In genomic region chr22:46588279-46589140, GRCh38 we compare ENCODE assay signal across 11 cellular contexts. TPM values are rescaled to one million over a fixed set of nuclear protein-coding genes. Genes with fewer than 3 reads are reported as not detected.
DNase-seq lines count a peak whose midpoint lies in the region; ATAC-seq and TF ChIP-seq lines count a peak whose summit lies in the region.
"Had no signal": no experiment of that assay in that cellular context is flagged by ENCODE, and none has a peak within 500 bp of the region (broad histone marks: within the 10 kb centered on the region; RNA-seq: fewer than 3 reads in every experiment).

No MANE protein-coding gene starts in this region.

- ATAC-seq in Right ventricle myocardium superior (ENCODE audit: poor library complexity) (peak; percentile 65), GM21576 (IDR thresholded peaks at IDR 0.05; ENCODE audit: unreplicated experiment) (no peak)
- ATAC-seq in naive thymus-derived CD4-positive, alpha-beta T cell = no peak

- H3K4me3 ChIP-seq in GM06990 (replicated peaks; ENCODE audit: low read depth, low read length) (peak overlapping the region; percentile 50; the same call in 1 of the 2 replicates), neural progenitor cell (no peak overlapping the region)
- H3K4me3 ChIP-seq in naive thymus-derived CD4-positive, alpha-beta T cell (ENCODE audit: low read length) = no peak overlapping the region

- H2AFZ ChIP-seq in neural progenitor cell (replicated peaks) = no peak overlapping the region

- peaks cover 71% of the 10 kb centered on the region for H4K20me1 ChIP-seq in neural progenitor cell (ENCODE audit: low read depth)

- in situ Hi-C loops in ACHN (cut with HindIII; ENCODE audit: low pct_ligation_motif_present, low pct_unique_long_range_greater_than_20kb, low sequenced_read_pairs) = no loop called here

- H3K4me1 ChIP-seq in neural progenitor cell = peaks cover 20% of the 10 kb centered on the region
- peaks cover 19 to 22% of the 10 kb centered on the region in 2 donors for H3K4me1 ChIP-seq in naive thymus-derived CD4-positive, alpha-beta T cell (ENCODE audit: control insufficient read depth in 2 of 2, insufficient read depth in 2 of 2, low read length in 2 of 2)

- no peaks in the 10 kb centered on the region for H3K36me3 ChIP-seq in GM06990 (ENCODE audit: control insufficient read depth, insufficient read depth, low read length)
- H3K36me3 ChIP-seq in neural progenitor cell = no peaks in the 10 kb centered on the region
- H3K36me3 ChIP-seq in naive thymus-derived CD4-positive, alpha-beta T cell (ENCODE audit: control insufficient read depth in 2 of 3, insufficient read depth in 3 of 3, low read length in 3 of 3) = no peaks in the 10 kb centered on the region

- no peaks in the 10 kb centered on the region for H3K9me3 Mint-ChIP-seq in neural progenitor cell
- no peaks in the 10 kb centered on the region for H3K9me3 Mint-ChIP-seq in naive thymus-derived CD4-positive, alpha-beta T cell
- H3K9me3 Mint-ChIP-seq: CD4-positive, alpha-beta T cell; mesothelial cell of epicardium had no signal

- intact Hi-C loops in Right ventricle myocardium superior (cut with DNase I) (loop anchor here (10.0 kb wide), 1 partner anchor 76 kb away; no protein-coding TSS in a partner anchor), posterior vena cava (cut with DNase I) (no loop called here)
- intact Hi-C loops in naive thymus-derived CD4-positive, alpha-beta T cell (cut with micrococcal nuclease) = no loop called here

- no peak for DNase-seq in GM06990 (ENCODE audit: extremely low read depth, insufficient read length)
- DNase-seq in NAMALWA (ENCODE audit: low spot score) = peak; percentile 64
- DNase-seq in Right ventricle myocardium superior = peak; percentile 72
- DNase-seq in neural progenitor cell (ENCODE audit: low spot score) = peak; percentile 13
- no peak for DNase-seq in naive thymus-derived CD4-positive, alpha-beta T cell
- no peak for DNase-seq in ACHN
- no peak for DNase-seq in posterior vena cava (ENCODE audit: low spot score)
- DNase-seq: NCI-H345 had no signal

- H3K27me3 Mint-ChIP-seq in neural progenitor cell (ENCODE audit: insufficient read depth, low read depth) = peaks cover 2% of the 10 kb centered on the region
- H3K27me3 Mint-ChIP-seq in naive thymus-derived CD4-positive, alpha-beta T cell = no peaks in the 10 kb centered on the region
- H3K27me3 Mint-ChIP-seq: CD4-positive, alpha-beta T cell had no signal

- CTCF ChIA-PET in naive thymus-derived CD4-positive, alpha-beta T cell (lab: Charles Lee) = no interaction called here

- no peaks in the 10 kb centered on the region for H3K27me3 ChIP-seq in GM06990 (replicated peaks; ENCODE audit: control insufficient read depth, insufficient read depth, low read length)
- peaks cover 22% of the 10 kb centered on the region for H3K27me3 ChIP-seq in neural progenitor cell
- H3K27me3 ChIP-seq in naive thymus-derived CD4-positive, alpha-beta T cell (ENCODE audit: control insufficient read depth in 2 of 2, insufficient read depth in 2 of 2, low read length in 2 of 2) = no peaks in the 10 kb centered on the region

- no peaks in the 10 kb centered on the region for H3K79me2 ChIP-seq in neural progenitor cell (ENCODE audit: low read depth)

- no peak overlapping the region for H3K4me3 Mint-ChIP-seq in neural progenitor cell
- peak overlapping the region in 2 of 10 donors; percentile 61 to 82 for H3K4me3 Mint-ChIP-seq in naive thymus-derived CD4-positive, alpha-beta T cell
- H3K4me3 Mint-ChIP-seq: mesothelial cell of epicardium had no signal

- no peak overlapping the region for H3K27ac ChIP-seq in neural progenitor cell
- no peak overlapping the region for H3K27ac ChIP-seq in naive thymus-derived CD4-positive, alpha-beta T cell (ENCODE audit: low read depth, low read length)

- TF ChIP-seq CTCF in GM06990 (IDR thresholded peaks at IDR 0.05; ENCODE audit: insufficient read depth, low read length, poor library complexity, severe bottlenecking) = no peak
- no peak for TF ChIP-seq CTCF in neural progenitor cell (IDR thresholded peaks at IDR 0.05)

- peaks cover 38% of the 10 kb centered on the region for H3K4me1 Mint-ChIP-seq in neural progenitor cell
- H3K4me1 Mint-ChIP-seq in naive thymus-derived CD4-positive, alpha-beta T cell = peaks cover 12 to 50% (median 29%) of the 10 kb centered on the region in 7 donors

- no peaks in the 10 kb centered on the region for H3K36me3 Mint-ChIP-seq in neural progenitor cell
- H3K36me3 Mint-ChIP-seq in naive thymus-derived CD4-positive, alpha-beta T cell = no peaks in the 10 kb centered on the region
- H3K36me3 Mint-ChIP-seq: mesothelial cell of epicardium had no signal

- no peaks in the 10 kb centered on the region for H3K9me3 ChIP-seq in neural progenitor cell (ENCODE audit: low read depth)
- no peaks in the 10 kb centered on the region for H3K9me3 ChIP-seq in naive thymus-derived CD4-positive, alpha-beta T cell (ENCODE audit: control insufficient read depth in 2 of 3, low read length in 3 of 3)

- H3K27ac Mint-ChIP-seq in neural progenitor cell = no peak overlapping the region
- peak overlapping the region in 1 of 9 donors; percentile 75 for H3K27ac Mint-ChIP-seq in naive thymus-derived CD4-positive, alpha-beta T cell

- H3K4me2 ChIP-seq in neural progenitor cell = no peak overlapping the region

- no peak overlapping the region for H3K9ac ChIP-seq in neural progenitor cell

- POLR2A ChIA-PET in naive thymus-derived CD4-positive, alpha-beta T cell (lab: Charles Lee) = interaction anchor here (0.7 to 1.3 kb wide), 2 partner anchors 12 to 25 kb away, joined by 3 read pairs; no protein-coding TSS in a partner anchor

- H3F3A ChIP-seq in neural progenitor cell (ENCODE audit: low read depth) = peaks cover 14% of the 10 kb centered on the region

RNA-seq across cellular contexts. Expression of gene GRAMD4, which starts 31.7 kb away (rescaled TPM):
- total RNA-seq in Right ventricle myocardium superior (80.7 TPM), neural progenitor cell (ENCODE audit: low replicate concordance) (30.2 and 32.2 TPM in 2 replicates), posterior vena cava (10 to 100 TPM; 15.9 to 18.6 TPM)
- 10 to 100 TPM; 13.9 to 48.5 (median 15.6) TPM for total RNA-seq in naive thymus-derived CD4-positive, alpha-beta T cell
- 1 to 10 TPM; 2.1 to 2.8 TPM for polyA plus RNA-seq in naive thymus-derived CD4-positive, alpha-beta T cell

RNA-seq across cellular contexts. Expression of gene CELSR1, which starts 51.1 kb away (rescaled TPM):
- total RNA-seq in Right ventricle myocardium superior (7.6 TPM), neural progenitor cell (ENCODE audit: low replicate concordance) (12.3 and 18.0 TPM in 2 replicates), posterior vena cava (1 to 10 TPM; 2.6 to 2.8 TPM)
- 1 to 10 TPM in 2 of 5 experiments, under 1 TPM in 3; 0.36 to 4.7 (median 0.97) TPM for total RNA-seq in naive thymus-derived CD4-positive, alpha-beta T cell
- polyA plus RNA-seq in naive thymus-derived CD4-positive, alpha-beta T cell = 1 to 10 TPM in 1 of 2 donors, under 1 TPM in 1; 0.45 to 1.1 TPM

Comparison
In these comparisons a context has a peak if more than half of its experiments do, and no peak if none do; other contexts are left out.
1. DNase-seq: peak in NAMALWA (single experiment), Right ventricle myocardium superior (single experiment) and neural progenitor cell (single experiment); none in GM06990 (single experiment), naive thymus-derived CD4-positive, alpha-beta T cell (0 of 9), ACHN (single experiment) and posterior vena cava (single experiment).